Comparison of ENCODE assay signal across 19 cellular contexts in the genomic region with DNA sequence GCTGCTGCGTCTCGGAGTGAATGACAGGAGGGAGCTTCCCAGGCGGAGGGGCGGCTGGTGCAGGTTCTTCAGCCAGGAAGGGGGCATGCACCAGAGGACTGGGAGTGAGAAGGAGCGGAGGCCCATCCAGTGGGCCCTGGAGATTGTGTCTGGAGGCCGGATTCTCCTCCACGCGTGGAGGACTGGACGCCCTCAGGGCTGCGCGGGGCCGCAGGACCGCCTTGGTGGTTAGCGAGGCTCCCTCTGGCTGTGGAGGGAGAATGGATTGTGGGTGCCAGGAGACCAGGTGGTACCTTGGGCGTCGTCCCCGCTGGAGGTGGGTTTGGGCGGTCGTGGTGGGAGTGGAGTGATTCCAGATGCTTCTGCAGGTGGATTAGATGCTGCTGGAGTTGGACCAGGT.
DNase-seq lines count a peak whose midpoint lies in the region; ATAC-seq and TF ChIP-seq lines count a peak whose summit lies in the region.
"Had no signal": no experiment of that assay in that cellular context is flagged by ENCODE, and none has a peak within 500 bp of the region (broad histone marks: within the 10 kb centered on the region; RNA-seq: fewer than 3 reads in every experiment).

No MANE protein-coding gene starts in this region.

- H3K36me3 Mint-ChIP-seq in activated naive CD4-positive, alpha-beta T cell treated with anti-CD3 and anti-CD28 coated beads, Interleukin-2, amount 50 U/mL, for 24 hours: no peaks in the 10 kb centered on the region
- H3K36me3 Mint-ChIP-seq in CD4-positive, CD25-positive, alpha-beta regulatory T cell: no peaks in the 10 kb centered on the region
- H3K36me3 Mint-ChIP-seq in endothelial cell (ENCODE audit: low read depth, unreplicated experiment): no peaks in the 10 kb centered on the region
- H3K36me3 Mint-ChIP-seq in stimulated activated effector memory CD8-positive, alpha-beta T cell treated with anti-CD3 and anti-CD28 coated beads, Interleukin-12 subunit alpha, Interleukin-12 subunit beta, amount 100 ng/mL, for 72 hours: no peaks in the 10 kb centered on the region

- no peaks in the 10 kb centered on the region for H3K27me3 ChIP-seq in CD4-positive, CD25-positive, alpha-beta regulatory T cell (ENCODE audit: control insufficient read depth, insufficient read depth, low read length)
- peaks cover 8% of the 10 kb centered on the region for H3K27me3 ChIP-seq in lower lobe of right lung (ENCODE audit: low read depth)
- H3K27me3 ChIP-seq: MG63 had no signal

- H3K27ac Mint-ChIP-seq in activated naive CD4-positive, alpha-beta T cell treated with anti-CD3 and anti-CD28 coated beads, Interleukin-2, amount 50 U/mL, for 24 hours: peak overlapping the region; percentile 23
- H3K27ac Mint-ChIP-seq in CD4-positive, CD25-positive, alpha-beta regulatory T cell: peak overlapping the region in 2 of 3 donors; percentile 63 to 83
- no peak overlapping the region for H3K27ac Mint-ChIP-seq in endothelial cell (ENCODE audit: unreplicated experiment)
- H3K27ac Mint-ChIP-seq in stimulated activated effector memory CD8-positive, alpha-beta T cell treated with anti-CD3 and anti-CD28 coated beads, Interleukin-12 subunit alpha, Interleukin-12 subunit beta, amount 100 ng/mL, for 72 hours: peak overlapping the region; percentile 60
- H3K27ac Mint-ChIP-seq: CD4-positive, alpha-beta T cell; HFFc6 had no signal

- H3K4me3 Mint-ChIP-seq in activated naive CD4-positive, alpha-beta T cell treated with anti-CD3 and anti-CD28 coated beads, Interleukin-2, amount 50 U/mL, for 24 hours: no peak overlapping the region
- no peak overlapping the region for H3K4me3 Mint-ChIP-seq in CD4-positive, CD25-positive, alpha-beta regulatory T cell
- H3K4me3 Mint-ChIP-seq in endothelial cell (ENCODE audit: unreplicated experiment): peak overlapping the region; percentile 47
- H3K4me3 Mint-ChIP-seq in stimulated activated effector memory CD8-positive, alpha-beta T cell treated with anti-CD3 and anti-CD28 coated beads, Interleukin-12 subunit alpha, Interleukin-12 subunit beta, amount 100 ng/mL, for 72 hours: peak overlapping the region; percentile 32
- H3K4me3 Mint-ChIP-seq: HFFc6 had no signal

- H3K4me1 Mint-ChIP-seq in activated naive CD4-positive, alpha-beta T cell treated with anti-CD3 and anti-CD28 coated beads, Interleukin-2, amount 50 U/mL, for 24 hours: peaks cover 20% of the 10 kb centered on the region
- H3K4me1 Mint-ChIP-seq in CD4-positive, CD25-positive, alpha-beta regulatory T cell: peaks cover 0 to 30% (median 7%) of the 10 kb centered on the region in 4 donors
- no peaks in the 10 kb centered on the region for H3K4me1 Mint-ChIP-seq in endothelial cell (ENCODE audit: unreplicated experiment)
- peaks cover 34% of the 10 kb centered on the region for H3K4me1 Mint-ChIP-seq in stimulated activated effector memory CD8-positive, alpha-beta T cell treated with anti-CD3 and anti-CD28 coated beads, Interleukin-12 subunit alpha, Interleukin-12 subunit beta, amount 100 ng/mL, for 72 hours

- no peaks in the 10 kb centered on the region for H3K36me3 ChIP-seq in CD4-positive, CD25-positive, alpha-beta regulatory T cell (ENCODE audit: control insufficient read depth, insufficient read depth, low read length)
- H3K36me3 ChIP-seq in lower lobe of right lung: no peaks in the 10 kb centered on the region
- H3K36me3 ChIP-seq: MG63, SJSA1 had no signal

- intact Hi-C loops in lower lobe of right lung (cut with DNase I): no loop called here

- TF ChIP-seq CTCF in endothelial cell (IDR thresholded peaks at IDR 0.05; ENCODE audit: unreplicated experiment): no peak
- no peak for TF ChIP-seq CTCF in lower lobe of right lung (IDR thresholded peaks at IDR 0.05)

- DNase-seq in activated naive CD4-positive, alpha-beta T cell (lab: John Stamatoyannopoulos, UW): no peak
- DNase-seq in CD4-positive, CD25-positive, alpha-beta regulatory T cell: no peak
- DNase-seq in endothelial cell (ENCODE audit: low spot score) (no peak), lower lobe of right lung (no peak), H4 (ENCODE audit: low spot score) (no peak)
- no peak for DNase-seq in stimulated activated effector memory CD8-positive, alpha-beta T cell treated with anti-CD3 and anti-CD28 coated beads, Interleukin-12 subunit alpha, Interleukin-12 subunit beta, amount 100 ng/mL, for 72 hours (ENCODE audit: low spot score in 2 of 2)
- DNase-seq: CD4-positive, alpha-beta T cell; COR-L47; DMS79; HFFc6; MG63; NCI-H1417; NCI-H187; NCI-H446; NCI-H526; OCI-M1 had no signal

- H3K4me1 ChIP-seq in CD4-positive, CD25-positive, alpha-beta regulatory T cell (ENCODE audit: control insufficient read depth, insufficient read depth, low read length, poor library complexity, severe bottlenecking): peaks cover 23% of the 10 kb centered on the region
- H3K4me1 ChIP-seq in lower lobe of right lung: peaks cover 22% of the 10 kb centered on the region
- H3K4me1 ChIP-seq: SJSA1 had no signal

- H3K9me3 Mint-ChIP-seq in activated naive CD4-positive, alpha-beta T cell treated with anti-CD3 and anti-CD28 coated beads, Interleukin-2, amount 50 U/mL, for 24 hours: no peaks in the 10 kb centered on the region
- H3K9me3 Mint-ChIP-seq in CD4-positive, CD25-positive, alpha-beta regulatory T cell: no peaks in the 10 kb centered on the region
- H3K9me3 Mint-ChIP-seq in endothelial cell (ENCODE audit: unreplicated experiment): no peaks in the 10 kb centered on the region
- no peaks in the 10 kb centered on the region for H3K9me3 Mint-ChIP-seq in stimulated activated effector memory CD8-positive, alpha-beta T cell treated with anti-CD3 and anti-CD28 coated beads, Interleukin-12 subunit alpha, Interleukin-12 subunit beta, amount 100 ng/mL, for 72 hours
- H3K9me3 Mint-ChIP-seq: CD4-positive, alpha-beta T cell; HFFc6 had no signal

- no peak for ATAC-seq in CD4-positive, CD25-positive, alpha-beta regulatory T cell (ENCODE audit: low read depth in 2 of 2)
- no peak for ATAC-seq in stimulated activated effector memory CD8-positive, alpha-beta T cell treated with anti-CD3 and anti-CD28 coated beads, Interleukin-12 subunit alpha, Interleukin-12 subunit beta, amount 100 ng/mL, for 72 hours
- no peak for ATAC-seq in lower lobe of right lung
- ATAC-seq: Right ventricle myocardium inferior had no signal

- no peaks in the 10 kb centered on the region for H3K27me3 Mint-ChIP-seq in activated naive CD4-positive, alpha-beta T cell treated with anti-CD3 and anti-CD28 coated beads, Interleukin-2, amount 50 U/mL, for 24 hours
- peaks cover under 1% of the 10 kb centered on the region for H3K27me3 Mint-ChIP-seq in CD4-positive, CD25-positive, alpha-beta regulatory T cell
- H3K27me3 Mint-ChIP-seq in endothelial cell (ENCODE audit: unreplicated experiment): peaks cover 13% of the 10 kb centered on the region

- H3K4me3 ChIP-seq in CD4-positive, CD25-positive, alpha-beta regulatory T cell (ENCODE audit: low read depth, low read length): no peak overlapping the region
- no peak overlapping the region for H3K4me3 ChIP-seq in lower lobe of right lung
- H3K4me3 ChIP-seq: MG63, SJSA1 had no signal

- H3K9me3 ChIP-seq in CD4-positive, CD25-positive, alpha-beta regulatory T cell (ENCODE audit: control insufficient read depth in 2 of 2, low read length in 2 of 2): no peaks in the 10 kb centered on the region
- H3K9me3 ChIP-seq in lower lobe of right lung: no peaks in the 10 kb centered on the region
- H3K9me3 ChIP-seq: MG63, SJSA1 had no signal

- no peak overlapping the region for H3K27ac ChIP-seq in CD4-positive, CD25-positive, alpha-beta regulatory T cell (ENCODE audit: insufficient read depth, low read length, poor library complexity, severe bottlenecking)
- no peak overlapping the region for H3K27ac ChIP-seq in lower lobe of right lung
- H3K27ac ChIP-seq: SJSA1 had no signal

Comparison
In these comparisons a context has a peak if more than half of its experiments do, and no peak if none do; other contexts are left out.
1. H3K4me3 Mint-ChIP-seq: peak in endothelial cell (single experiment) and stimulated activated effector memory CD8-positive, alpha-beta T cell treated with anti-CD3 and anti-CD28 coated beads, Interleukin-12 subunit alpha, Interleukin-12 subunit beta, amount 100 ng/mL, for 72 hours (single experiment); none in activated naive CD4-positive, alpha-beta T cell treated with anti-CD3 and anti-CD28 coated beads, Interleukin-2, amount 50 U/mL, for 24 hours (single experiment) and CD4-positive, CD25-positive, alpha-beta regulatory T cell (0 of 4).